In the genomic region with DNA sequence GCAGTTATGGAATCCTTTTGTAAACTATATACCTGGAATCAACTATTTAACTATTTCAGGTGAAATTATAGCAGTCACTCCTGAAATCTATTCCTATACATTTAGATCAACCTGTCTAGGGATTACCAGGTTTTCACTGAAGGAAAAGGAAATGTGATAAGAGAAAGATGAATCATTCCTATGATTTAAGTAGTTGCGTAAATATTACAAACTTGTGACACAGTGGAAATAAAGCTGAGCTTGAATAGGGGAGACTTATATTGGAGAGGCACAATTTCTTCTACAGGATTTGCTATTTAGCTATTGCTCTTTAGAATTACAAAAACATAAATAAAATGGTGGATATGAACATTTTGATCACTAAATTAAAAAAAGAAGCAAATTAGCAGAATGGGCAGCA, we compare ENCODE assay signal across 16 cellular contexts.
DNase-seq lines count a peak whose midpoint lies in the region; ATAC-seq, FAIRE-seq and TF ChIP-seq lines count a peak whose summit lies in the region.
"Had no signal": no experiment of that assay in that cellular context is flagged by ENCODE, and none has a peak within 500 bp of the region (broad histone marks: within the 10 kb centered on the region; RNA-seq: fewer than 3 reads in every experiment).

No MANE protein-coding gene starts in this region.

- TF ChIP-seq CTCF in A549 (IDR thresholded peaks at IDR 0.05) (no peak), cardiac fibroblast (IDR thresholded peaks at IDR 0.05; ENCODE audit: low read depth, low read length) (no peak), fibroblast of the aortic adventitia (IDR thresholded peaks at IDR 0.05; ENCODE audit: insufficient read depth, low read length) (no peak)

- no peak for FAIRE-seq in A549 (lab: Jason Lieb, UNC)
- FAIRE-seq: GM12878, GM18507, H54, K562 had no signal

- in situ Hi-C loops in ACHN (cut with HindIII; ENCODE audit: low pct_ligation_motif_present, low pct_unique_long_range_greater_than_20kb, low sequenced_read_pairs) = no loop called here

- no peak overlapping the region for H3K27ac ChIP-seq in A549
- H3K27ac ChIP-seq: GM23248 had no signal

- no peak for ATAC-seq in A549
- ATAC-seq: GM12878, HCT116, K562 had no signal

- TF ChIP-seq POLR2A in A549 (IDR thresholded peaks at IDR 0.05; ENCODE audit: low read length) = no peak

- TF ChIP-seq EP300 in A549 (IDR thresholded peaks at IDR 0.05) = no peak

- DNase-seq in A549 (ENCODE audit: low read depth in 1 of 2, low spot score in 1 of 2) = no peak
- peak; percentile 60 for DNase-seq in NCI-H226
- DNase-seq in cardiac fibroblast (ENCODE audit: low read depth in 2 of 2) = peak; percentile 1 to 10
- DNase-seq in fibroblast of the aortic adventitia (ENCODE audit: low read depth) = peak; percentile 12
- DNase-seq in superior temporal gyrus (ENCODE audit: extremely low spot score) = no peak
- DNase-seq in DMS79 (lab: John Stamatoyannopoulos, UW) = no peak
- DNase-seq in ACHN = no peak
- DNase-seq: 8988T; C1 segment of cervical spinal cord; CD4-positive, alpha-beta memory T cell; GM23248 had no signal

- 0 out of 3 replicates have a peak, but pooled peaks cover 3% of the 10 kb centered on the region for H3K9me3 ChIP-seq in A549

- H3K4me2 ChIP-seq in A549 = no peak overlapping the region

- POLR2A ChIA-PET in A549 (lab: Yijun Ruan, JAX) = no interaction called here

- H3K4me1 ChIP-seq in A549 = 0 out of 3 replicates have a peak, but pooled peaks cover 3% of the 10 kb centered on the region

- 67% methylated on average over 1 of the region's 1 CpG for WGBS in A549 (ENCODE audit: missing lambda C conversion rate)

- H3K4me3 ChIP-seq in A549 = no peak overlapping the region
- H3K4me3 ChIP-seq in cardiac fibroblast (replicated peaks in 1 of 2; ENCODE audit: low read depth in 2 of 2, low read length in 2 of 2) = no peak overlapping the region
- H3K4me3 ChIP-seq in fibroblast of the aortic adventitia (ENCODE audit: low read depth, low read length) = no peak overlapping the region
- H3K4me3 ChIP-seq: GM12878, GM23248, K562 had no signal

- CTCF ChIA-PET in A549 (lab: Yijun Ruan, JAX) = no interaction called here

- TF ChIP-seq RAD21 in A549 (conservative IDR thresholded peaks at IDR 0.05 in 1 of 2, IDR thresholded peaks at IDR 0.05 in 1 of 2) = no peak

TF ChIP-seq in A549, 52 proteins besides CTCF, POLR2A, EP300 and RAD21:
- TF ChIP-seq CEBPB (IDR thresholded peaks at IDR 0.05) (peak; percentile 5 to 13; a peak in 1 of 4 replicates), MAFK (IDR thresholded peaks at IDR 0.05; ENCODE audit: partially characterized antibody) (no peak), KDM5A (IDR thresholded peaks at IDR 0.05) (no peak)
TF ChIP-seq in A549: peak in this region for 1.

Comparison
In these comparisons a context has a peak if more than half of its experiments do, and no peak if none do; other contexts are left out.
1. DNase-seq: peak in NCI-H226 (single experiment), cardiac fibroblast (2 of 2) and fibroblast of the aortic adventitia (single experiment); none in A549 (0 of 2), superior temporal gyrus (single experiment), DMS79 (single experiment) and ACHN (single experiment).